ENCODE assay signal across 1 cellular context in the genomic region with DNA sequence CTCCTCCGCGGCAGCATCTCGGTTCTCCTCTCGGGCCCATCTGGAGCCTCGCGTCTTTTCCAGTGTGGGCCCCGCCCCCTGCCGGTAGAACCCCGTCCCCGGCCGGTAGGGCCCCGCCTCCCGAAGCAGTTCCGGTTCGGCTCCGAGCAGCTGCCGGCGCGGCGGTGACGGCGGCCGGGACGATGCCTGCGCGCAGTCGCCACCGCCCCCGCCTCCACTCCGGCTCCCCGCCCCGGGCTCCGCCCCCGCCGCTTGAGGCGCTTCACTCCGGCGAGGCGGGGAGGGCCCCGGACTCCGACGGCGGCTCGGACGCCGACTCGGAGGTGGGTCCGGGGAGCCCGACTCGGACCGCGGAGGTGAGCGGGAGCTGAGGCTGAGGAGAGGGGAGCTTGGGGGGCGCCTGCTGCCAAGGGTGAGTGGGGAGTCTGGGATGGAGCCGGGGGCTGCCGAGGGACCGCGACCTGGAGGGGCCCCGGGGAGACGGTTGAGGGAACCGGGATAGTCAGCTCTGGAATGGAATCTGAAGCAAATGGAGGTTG.
TF ChIP-seq lines count a peak whose summit lies in the region.

A gene (plus strand): TSS at position 290 of the 539 bp plus-strand sequence. CDS start 38,873 bp downstream, outside the sequence.

TF ChIP-seq in K562, 482 proteins besides CTCF, POLR2A, EP300 and RAD21 (continued from another document and continues in another):
- TF ChIP-seq, protein P1, sequence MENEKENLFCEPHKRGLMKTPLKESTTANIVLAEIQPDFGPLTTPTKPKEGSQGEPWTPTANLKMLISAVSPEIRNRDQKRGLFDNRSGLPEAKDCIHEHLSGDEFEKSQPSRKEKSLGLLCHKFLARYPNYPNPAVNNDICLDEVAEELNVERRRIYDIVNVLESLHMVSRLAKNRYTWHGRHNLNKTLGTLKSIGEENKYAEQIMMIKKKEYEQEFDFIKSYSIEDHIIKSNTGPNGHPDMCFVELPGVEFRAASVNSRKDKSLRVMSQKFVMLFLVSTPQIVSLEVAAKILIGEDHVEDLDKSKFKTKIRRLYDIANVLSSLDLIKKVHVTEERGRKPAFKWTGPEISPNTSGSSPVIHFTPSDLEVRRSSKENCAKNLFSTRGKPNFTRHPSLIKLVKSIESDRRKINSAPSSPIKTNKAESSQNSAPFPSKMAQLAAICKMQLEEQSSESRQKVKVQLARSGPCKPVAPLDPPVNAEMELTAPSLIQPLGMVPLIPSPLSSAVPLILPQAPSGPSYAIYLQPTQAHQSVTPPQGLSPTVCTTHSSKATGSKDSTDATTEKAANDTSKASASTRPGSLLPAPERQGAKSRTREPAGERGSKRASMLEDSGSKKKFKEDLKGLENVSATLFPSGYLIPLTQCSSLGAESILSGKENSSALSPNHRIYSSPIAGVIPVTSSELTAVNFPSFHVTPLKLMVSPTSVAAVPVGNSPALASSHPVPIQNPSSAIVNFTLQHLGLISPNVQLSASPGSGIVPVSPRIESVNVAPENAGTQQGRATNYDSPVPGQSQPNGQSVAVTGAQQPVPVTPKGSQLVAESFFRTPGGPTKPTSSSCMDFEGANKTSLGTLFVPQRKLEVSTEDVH (IDR thresholded peaks at IDR 0.05; ENCODE audit: low read depth, partially characterized antibody) = no peak
- peak; percentile 89 for TF ChIP-seq NR2C1 (IDR thresholded peaks at IDR 0.05)
- TF ChIP-seq NR2C1 (tag; IDR thresholded peaks at IDR 0.05) = peak; percentile 83
- peak; percentile 55 for TF ChIP-seq CHD1 (IDR thresholded peaks at IDR 0.05; ENCODE audit: low read length)
- TF ChIP-seq HDAC1 (IDR thresholded peaks at IDR 0.05) = peak in 1 of 2 experiments; percentile 76; a peak in 1 of 4 replicates
- TF ChIP-seq, protein P2, sequence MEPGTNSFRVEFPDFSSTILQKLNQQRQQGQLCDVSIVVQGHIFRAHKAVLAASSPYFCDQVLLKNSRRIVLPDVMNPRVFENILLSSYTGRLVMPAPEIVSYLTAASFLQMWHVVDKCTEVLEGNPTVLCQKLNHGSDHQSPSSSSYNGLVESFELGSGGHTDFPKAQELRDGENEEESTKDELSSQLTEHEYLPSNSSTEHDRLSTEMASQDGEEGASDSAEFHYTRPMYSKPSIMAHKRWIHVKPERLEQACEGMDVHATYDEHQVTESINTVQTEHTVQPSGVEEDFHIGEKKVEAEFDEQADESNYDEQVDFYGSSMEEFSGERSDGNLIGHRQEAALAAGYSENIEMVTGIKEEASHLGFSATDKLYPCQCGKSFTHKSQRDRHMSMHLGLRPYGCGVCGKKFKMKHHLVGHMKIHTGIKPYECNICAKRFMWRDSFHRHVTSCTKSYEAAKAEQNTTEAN (CRISPR knock-in tag; IDR thresholded peaks at IDR 0.05) = 0 out of 2 replicates have a peak, but pooled peaks have one; percentile 6
- TF ChIP-seq, protein P3, sequence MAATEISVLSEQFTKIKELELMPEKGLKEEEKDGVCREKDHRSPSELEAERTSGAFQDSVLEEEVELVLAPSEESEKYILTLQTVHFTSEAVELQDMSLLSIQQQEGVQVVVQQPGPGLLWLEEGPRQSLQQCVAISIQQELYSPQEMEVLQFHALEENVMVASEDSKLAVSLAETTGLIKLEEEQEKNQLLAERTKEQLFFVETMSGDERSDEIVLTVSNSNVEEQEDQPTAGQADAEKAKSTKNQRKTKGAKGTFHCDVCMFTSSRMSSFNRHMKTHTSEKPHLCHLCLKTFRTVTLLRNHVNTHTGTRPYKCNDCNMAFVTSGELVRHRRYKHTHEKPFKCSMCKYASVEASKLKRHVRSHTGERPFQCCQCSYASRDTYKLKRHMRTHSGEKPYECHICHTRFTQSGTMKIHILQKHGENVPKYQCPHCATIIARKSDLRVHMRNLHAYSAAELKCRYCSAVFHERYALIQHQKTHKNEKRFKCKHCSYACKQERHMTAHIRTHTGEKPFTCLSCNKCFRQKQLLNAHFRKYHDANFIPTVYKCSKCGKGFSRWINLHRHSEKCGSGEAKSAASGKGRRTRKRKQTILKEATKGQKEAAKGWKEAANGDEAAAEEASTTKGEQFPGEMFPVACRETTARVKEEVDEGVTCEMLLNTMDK (IDR thresholded peaks at IDR 0.05; ENCODE audit: borderline replicate concordance, insufficient read depth, low read depth, low read length, poor library complexity, severe bottlenecking) = peak; percentile 28
- TF ChIP-seq, protein P4, sequence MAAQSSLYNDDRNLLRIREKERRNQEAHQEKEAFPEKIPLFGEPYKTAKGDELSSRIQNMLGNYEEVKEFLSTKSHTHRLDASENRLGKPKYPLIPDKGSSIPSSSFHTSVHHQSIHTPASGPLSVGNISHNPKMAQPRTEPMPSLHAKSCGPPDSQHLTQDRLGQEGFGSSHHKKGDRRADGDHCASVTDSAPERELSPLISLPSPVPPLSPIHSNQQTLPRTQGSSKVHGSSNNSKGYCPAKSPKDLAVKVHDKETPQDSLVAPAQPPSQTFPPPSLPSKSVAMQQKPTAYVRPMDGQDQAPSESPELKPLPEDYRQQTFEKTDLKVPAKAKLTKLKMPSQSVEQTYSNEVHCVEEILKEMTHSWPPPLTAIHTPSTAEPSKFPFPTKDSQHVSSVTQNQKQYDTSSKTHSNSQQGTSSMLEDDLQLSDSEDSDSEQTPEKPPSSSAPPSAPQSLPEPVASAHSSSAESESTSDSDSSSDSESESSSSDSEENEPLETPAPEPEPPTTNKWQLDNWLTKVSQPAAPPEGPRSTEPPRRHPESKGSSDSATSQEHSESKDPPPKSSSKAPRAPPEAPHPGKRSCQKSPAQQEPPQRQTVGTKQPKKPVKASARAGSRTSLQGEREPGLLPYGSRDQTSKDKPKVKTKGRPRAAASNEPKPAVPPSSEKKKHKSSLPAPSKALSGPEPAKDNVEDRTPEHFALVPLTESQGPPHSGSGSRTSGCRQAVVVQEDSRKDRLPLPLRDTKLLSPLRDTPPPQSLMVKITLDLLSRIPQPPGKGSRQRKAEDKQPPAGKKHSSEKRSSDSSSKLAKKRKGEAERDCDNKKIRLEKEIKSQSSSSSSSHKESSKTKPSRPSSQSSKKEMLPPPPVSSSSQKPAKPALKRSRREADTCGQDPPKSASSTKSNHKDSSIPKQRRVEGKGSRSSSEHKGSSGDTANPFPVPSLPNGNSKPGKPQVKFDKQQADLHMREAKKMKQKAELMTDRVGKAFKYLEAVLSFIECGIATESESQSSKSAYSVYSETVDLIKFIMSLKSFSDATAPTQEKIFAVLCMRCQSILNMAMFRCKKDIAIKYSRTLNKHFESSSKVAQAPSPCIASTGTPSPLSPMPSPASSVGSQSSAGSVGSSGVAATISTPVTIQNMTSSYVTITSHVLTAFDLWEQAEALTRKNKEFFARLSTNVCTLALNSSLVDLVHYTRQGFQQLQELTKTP (IDR thresholded peaks at IDR 0.05; ENCODE audit: low read depth in 1 of 2, partially characterized antibody in 2 of 2) = peak in 1 of 2 experiments; percentile 64
- TF ChIP-seq ATF1 (CRISPR knock-in tag; IDR thresholded peaks at IDR 0.05) = no peak
- peak; percentile 79 for TF ChIP-seq ATF1 (tag; IDR thresholded peaks at IDR 0.05)
- TF ChIP-seq ESRRB (CRISPR knock-in tag; IDR thresholded peaks at IDR 0.05; ENCODE audit: borderline replicate concordance) = no peak
- TF ChIP-seq GTF2E2 (tag; IDR thresholded peaks at IDR 0.05) = no peak; the same call in 1 of the 2 replicates
- TF ChIP-seq POLR2B (IDR thresholded peaks at IDR 0.05; ENCODE audit: low read depth, partially characterized antibody) = peak; percentile 63
- TF ChIP-seq ZBTB1 (CRISPR knock-in tag; IDR thresholded peaks at IDR 0.05; ENCODE audit: borderline replicate concordance, low read depth) = no peak
- TF ChIP-seq NRF1 (conservative IDR thresholded peaks at IDR 0.05 in 1 of 2, IDR thresholded peaks at IDR 0.05 in 1 of 2) = peak; percentile 94; a peak in 3 of 4 replicates
- peak; percentile 32; the same call in 1 of the 2 replicates for TF ChIP-seq FOXJ2 (tag; IDR thresholded peaks at IDR 0.05)
- TF ChIP-seq ZSCAN32 (CRISPR knock-in tag; IDR thresholded peaks at IDR 0.05) = no peak
- 0 out of 2 replicates have a peak, but pooled peaks have one; percentile 20 for TF ChIP-seq EP400 (IDR thresholded peaks at IDR 0.05)
- TF ChIP-seq GABPA (tag; conservative IDR thresholded peaks at IDR 0.05; ENCODE audit: low read depth) = peak; percentile 94
- TF ChIP-seq, protein P5, sequence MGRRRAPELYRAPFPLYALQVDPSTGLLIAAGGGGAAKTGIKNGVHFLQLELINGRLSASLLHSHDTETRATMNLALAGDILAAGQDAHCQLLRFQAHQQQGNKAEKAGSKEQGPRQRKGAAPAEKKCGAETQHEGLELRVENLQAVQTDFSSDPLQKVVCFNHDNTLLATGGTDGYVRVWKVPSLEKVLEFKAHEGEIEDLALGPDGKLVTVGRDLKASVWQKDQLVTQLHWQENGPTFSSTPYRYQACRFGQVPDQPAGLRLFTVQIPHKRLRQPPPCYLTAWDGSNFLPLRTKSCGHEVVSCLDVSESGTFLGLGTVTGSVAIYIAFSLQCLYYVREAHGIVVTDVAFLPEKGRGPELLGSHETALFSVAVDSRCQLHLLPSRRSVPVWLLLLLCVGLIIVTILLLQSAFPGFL (CRISPR knock-in tag; IDR thresholded peaks at IDR 0.05) = no peak
- TF ChIP-seq, protein P6, sequence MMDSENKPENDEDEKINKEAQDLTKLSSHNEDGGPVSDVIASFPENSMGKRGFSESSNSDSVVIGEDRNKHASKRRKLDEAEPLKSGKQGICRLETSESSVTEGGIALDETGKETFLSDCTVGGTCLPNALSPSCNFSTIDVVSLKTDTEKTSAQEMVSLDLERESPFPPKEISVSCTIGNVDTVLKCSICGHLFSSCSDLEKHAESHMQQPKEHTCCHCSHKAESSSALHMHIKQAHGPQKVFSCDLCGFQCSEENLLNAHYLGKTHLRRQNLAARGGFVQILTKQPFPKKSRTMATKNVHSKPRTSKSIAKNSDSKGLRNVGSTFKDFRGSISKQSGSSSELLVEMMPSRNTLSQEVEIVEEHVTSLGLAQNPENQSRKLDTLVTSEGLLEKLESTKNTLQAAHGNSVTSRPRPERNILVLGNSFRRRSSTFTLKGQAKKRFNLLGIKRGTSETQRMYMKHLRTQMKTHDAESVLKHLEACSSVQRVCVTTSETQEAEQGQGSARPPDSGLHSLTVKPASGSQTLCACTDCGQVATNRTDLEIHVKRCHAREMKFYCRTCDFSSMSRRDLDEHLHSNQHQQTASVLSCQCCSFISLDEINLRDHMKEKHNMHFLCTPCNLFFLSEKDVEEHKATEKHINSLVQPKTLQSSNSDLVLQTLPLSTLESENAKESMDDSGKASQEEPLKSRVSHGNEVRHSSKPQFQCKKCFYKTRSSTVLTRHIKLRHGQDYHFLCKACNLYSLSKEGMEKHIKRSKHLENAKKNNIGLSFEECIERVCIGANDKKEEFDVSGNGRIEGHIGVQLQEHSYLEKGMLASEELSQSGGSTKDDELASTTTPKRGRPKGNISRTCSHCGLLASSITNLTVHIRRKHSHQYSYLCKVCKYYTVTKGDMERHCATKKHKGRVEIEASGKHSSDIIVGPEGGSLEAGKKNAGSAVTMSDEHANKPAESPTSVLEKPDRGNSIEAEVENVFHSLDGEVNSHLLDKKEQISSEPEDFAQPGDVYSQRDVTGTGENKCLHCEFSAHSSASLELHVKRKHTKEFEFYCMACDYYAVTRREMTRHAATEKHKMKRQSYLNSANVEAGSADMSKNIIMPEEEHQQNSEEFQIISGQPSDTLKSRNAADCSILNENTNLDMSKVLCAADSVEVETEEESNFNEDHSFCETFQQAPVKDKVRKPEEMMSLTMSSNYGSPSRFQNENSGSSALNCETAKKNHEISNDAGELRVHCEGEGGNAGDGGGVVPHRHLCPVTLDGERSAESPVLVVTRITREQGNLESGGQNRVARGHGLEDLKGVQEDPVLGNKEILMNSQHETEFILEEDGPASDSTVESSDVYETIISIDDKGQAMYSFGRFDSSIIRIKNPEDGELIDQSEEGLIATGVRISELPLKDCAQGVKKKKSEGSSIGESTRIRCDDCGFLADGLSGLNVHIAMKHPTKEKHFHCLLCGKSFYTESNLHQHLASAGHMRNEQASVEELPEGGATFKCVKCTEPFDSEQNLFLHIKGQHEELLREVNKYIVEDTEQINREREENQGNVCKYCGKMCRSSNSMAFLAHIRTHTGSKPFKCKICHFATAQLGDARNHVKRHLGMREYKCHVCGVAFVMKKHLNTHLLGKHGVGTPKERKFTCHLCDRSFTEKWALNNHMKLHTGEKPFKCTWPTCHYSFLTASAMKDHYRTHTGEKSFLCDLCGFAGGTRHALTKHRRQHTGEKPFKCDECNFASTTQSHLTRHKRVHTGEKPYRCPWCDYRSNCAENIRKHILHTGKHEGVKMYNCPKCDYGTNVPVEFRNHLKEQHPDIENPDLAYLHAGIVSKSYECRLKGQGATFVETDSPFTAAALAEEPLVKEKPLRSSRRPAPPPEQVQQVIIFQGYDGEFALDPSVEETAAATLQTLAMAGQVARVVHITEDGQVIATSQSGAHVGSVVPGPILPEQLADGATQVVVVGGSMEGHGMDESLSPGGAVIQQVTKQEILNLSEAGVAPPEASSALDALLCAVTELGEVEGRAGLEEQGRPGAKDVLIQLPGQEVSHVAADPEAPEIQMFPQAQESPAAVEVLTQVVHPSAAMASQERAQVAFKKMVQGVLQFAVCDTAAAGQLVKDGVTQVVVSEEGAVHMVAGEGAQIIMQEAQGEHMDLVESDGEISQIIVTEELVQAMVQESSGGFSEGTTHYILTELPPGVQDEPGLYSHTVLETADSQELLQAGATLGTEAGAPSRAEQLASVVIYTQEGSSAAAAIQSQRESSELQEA (IDR thresholded peaks at IDR 0.05; ENCODE audit: low read depth) = peak; percentile 82
- 0 out of 2 replicates have a peak, but pooled peaks have one; percentile 27 for TF ChIP-seq POLR2AphosphoS2 (IDR thresholded peaks at IDR 0.05; ENCODE audit: low read length)
- TF ChIP-seq BRF1 (IDR thresholded peaks at IDR 0.05; ENCODE audit: borderline replicate concordance, extremely low read depth, insufficient read length) = no peak
- TF ChIP-seq ARHGAP35 (IDR thresholded peaks at IDR 0.05; ENCODE audit: partially characterized antibody) = peak; percentile 10
- no peak for TF ChIP-seq SMARCA5 (IDR thresholded peaks at IDR 0.05)
- TF ChIP-seq HMGN3 (IDR thresholded peaks at IDR 0.05; ENCODE audit: borderline replicate concordance, extremely low read depth, insufficient read length, low read depth, low read length) = peak; percentile 89
- no peak for TF ChIP-seq ZNF717 (CRISPR knock-in tag; IDR thresholded peaks at IDR 0.05)
